9 cellular contexts compared by ENCODE assay signal in the genomic region with DNA sequence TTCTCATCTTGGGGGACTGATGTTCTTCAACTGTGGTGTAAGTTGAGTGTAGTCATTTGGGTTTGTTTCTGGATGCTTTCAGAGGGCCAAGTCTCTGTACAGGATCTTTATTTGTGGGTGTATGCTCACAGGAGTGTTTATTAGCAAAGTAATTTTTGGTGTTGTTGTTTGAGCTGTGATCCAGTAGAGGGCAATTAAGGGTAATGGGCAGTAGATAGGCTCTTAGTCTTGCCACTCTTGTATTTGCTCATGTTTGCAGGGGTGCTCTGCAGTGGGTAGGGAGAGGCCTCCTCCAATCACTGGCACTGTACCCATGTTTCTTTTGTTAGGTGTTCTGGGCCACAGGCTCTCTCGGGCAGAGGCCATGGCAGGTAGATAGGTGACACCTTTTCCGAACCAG. TPM values are rescaled to one million over a fixed set of nuclear protein-coding genes. Genes with fewer than 3 reads are reported as not detected.
DNase-seq lines count a peak whose midpoint lies in the region; ATAC-seq and TF ChIP-seq lines count a peak whose summit lies in the region.
"Had no signal": no experiment of that assay in that cellular context is flagged by ENCODE, and none has a peak within 500 bp of the region (broad histone marks: within the 10 kb centered on the region; RNA-seq: fewer than 3 reads in every experiment).

No MANE protein-coding gene starts in this region.

- ATAC-seq in DND-41 (ENCODE audit: insufficient read depth, low read depth): no peak
- ATAC-seq in GM19397 (IDR thresholded peaks at IDR 0.05; ENCODE audit: unreplicated experiment): peak; percentile 54
- no peak for ATAC-seq in HG03108 (IDR thresholded peaks at IDR 0.05; ENCODE audit: unreplicated experiment)

- no peak overlapping the region for H3K9ac ChIP-seq in DND-41 (ENCODE audit: low read depth, low read length)

- no peaks in the 10 kb centered on the region for H3K36me3 Mint-ChIP-seq in CD4-positive, alpha-beta memory T cell

- no peak overlapping the region for H3K4me2 ChIP-seq in DND-41 (ENCODE audit: insufficient read depth, low read length)

- H2AFZ ChIP-seq in DND-41 (ENCODE audit: low read depth, low read length): no peak overlapping the region

- POLR2A ChIA-PET in CD4-positive, alpha-beta memory T cell (lab: Charles Lee; ENCODE audit: partially characterized antibody): no interaction called here

- no peaks in the 10 kb centered on the region for H3K9me3 ChIP-seq in DND-41 (ENCODE audit: insufficient read depth, low read length, severe bottlenecking)
- H3K9me3 ChIP-seq in CD4-positive, alpha-beta memory T cell (ENCODE audit: control insufficient read depth in 1 of 2, low read length in 2 of 2): no peaks in the 10 kb centered on the region

- no peak overlapping the region for H3K4me3 Mint-ChIP-seq in CD4-positive, alpha-beta memory T cell

- no peaks in the 10 kb centered on the region for H3K79me2 ChIP-seq in DND-41 (ENCODE audit: insufficient read depth, low read length)

- no peaks in the 10 kb centered on the region for H3K27me3 Mint-ChIP-seq in CD4-positive, alpha-beta memory T cell

- peaks cover 4 to 9% (median 7%) of the 10 kb centered on the region in 4 donors for H3K4me1 Mint-ChIP-seq in CD4-positive, alpha-beta memory T cell

- peak; percentile 32 for TF ChIP-seq CTCF in DND-41 (IDR thresholded peaks at IDR 0.05; ENCODE audit: borderline replicate concordance, extremely low read depth, low read length, poor library complexity, severe bottlenecking)
- TF ChIP-seq CTCF in LNCaP clone FGC (IDR thresholded peaks at IDR 0.05; ENCODE audit: control insufficient read depth, extremely low read depth, insufficient read depth): 0 out of 2 replicates have a peak, but pooled peaks have one; percentile 31
- peak; percentile 46 for TF ChIP-seq CTCF in epithelial cell of esophagus (IDR thresholded peaks at IDR 0.05; ENCODE audit: insufficient read depth, low read depth, low read length, missing control alignments)

- H3K4me3 ChIP-seq in DND-41 (ENCODE audit: low read depth in 1 of 2, low read length in 2 of 2) (no peak overlapping the region), LNCaP clone FGC (ENCODE audit: low read depth, low read length) (no peak overlapping the region), epithelial cell of esophagus (ENCODE audit: low read length) (no peak overlapping the region)
- no peak overlapping the region for H3K4me3 ChIP-seq in CD4-positive, alpha-beta memory T cell (ENCODE audit: low read length in 2 of 2)

- no peaks in the 10 kb centered on the region for H3K27me3 ChIP-seq in DND-41 (ENCODE audit: insufficient read depth, low read length, poor library complexity)
- H3K27me3 ChIP-seq in CD4-positive, alpha-beta memory T cell (ENCODE audit: insufficient read depth, low read length): no peaks in the 10 kb centered on the region

- H3K36me3 ChIP-seq in DND-41 (ENCODE audit: insufficient read depth, low read length): peaks cover 13% of the 10 kb centered on the region
- no peaks in the 10 kb centered on the region for H3K36me3 ChIP-seq in CD4-positive, alpha-beta memory T cell (ENCODE audit: insufficient read depth, low read length)

- CTCF ChIA-PET in CD4-positive, alpha-beta memory T cell (lab: Charles Lee; ENCODE audit: partially characterized antibody): interaction anchor here (1.3 kb wide), 2 partner anchors 18 to 253 kb away, joined by 3 read pairs; no protein-coding TSS in a partner anchor

- no peak for DNase-seq in DND-41
- DNase-seq in LNCaP clone FGC (ENCODE audit: low read depth): no peak
- DNase-seq in epithelial cell of esophagus (ENCODE audit: low read depth): peak; percentile 31
- no peak for DNase-seq in effector CD8-positive, alpha-beta T cell (lab: John Stamatoyannopoulos, UW)
- DNase-seq in posterior vena cava (ENCODE audit: low spot score): no peak
- DNase-seq in CD4-positive, alpha-beta memory T cell: no peak

- H3K27ac Mint-ChIP-seq in CD4-positive, alpha-beta memory T cell: no peak overlapping the region
- H3K27ac Mint-ChIP-seq: activated T-helper 2 cell treated with anti-CD3 and anti-CD28 coated beads, Interferon-gamma antibody, Interleukin-2, Interleukin-4, amounts not matched to agents 10 μg/mL and 5 μg/mL and 100 μg/mL, durations not matched to agents 14 hours and 24 hours and 36 hours had no signal

- H3K4me1 ChIP-seq in DND-41 (ENCODE audit: insufficient read depth, low read length): peaks cover 16% of the 10 kb centered on the region
- H3K4me1 ChIP-seq in CD4-positive, alpha-beta memory T cell (ENCODE audit: insufficient read depth, low read length): peaks cover 3% of the 10 kb centered on the region

- no peaks in the 10 kb centered on the region for H3K9me3 Mint-ChIP-seq in CD4-positive, alpha-beta memory T cell
- H3K9me3 Mint-ChIP-seq: activated T-helper 2 cell treated with anti-CD3 and anti-CD28 coated beads, Interferon-gamma antibody, Interleukin-2, Interleukin-4, amounts not matched to agents 10 μg/mL and 5 μg/mL and 100 μg/mL, durations not matched to agents 14 hours and 24 hours and 36 hours had no signal

- intact Hi-C loops in posterior vena cava (cut with DNase I): no loop called here
- intact Hi-C loops in CD4-positive, alpha-beta memory T cell (cut with micrococcal nuclease): loop anchor here (5.0 kb wide), 1 partner anchor 539 kb away; a partner anchor contains a TSS

- no peak overlapping the region for H3K27ac ChIP-seq in DND-41 (ENCODE audit: low read length)
- H3K27ac ChIP-seq in CD4-positive, alpha-beta memory T cell (ENCODE audit: low read depth, low read length): no peak overlapping the region

- H4K20me1 ChIP-seq in DND-41 (ENCODE audit: insufficient read depth, low read length): no peaks in the 10 kb centered on the region

RNA-seq across cellular contexts. Expression of a gene that starts 45.9 kb away (rescaled TPM):
- total RNA-seq in posterior vena cava: 10 to 100 TPM in 1 of 2 donors, 1 to 10 TPM in 1; 7.5 to 21.3 TPM
- total RNA-seq in CD4-positive, alpha-beta memory T cell: 1 to 10 TPM; 1.4 to 1.6 TPM
- under 1 TPM; 0.30 to 0.47 TPM for polyA plus RNA-seq in CD4-positive, alpha-beta memory T cell
